In the genomic region with DNA sequence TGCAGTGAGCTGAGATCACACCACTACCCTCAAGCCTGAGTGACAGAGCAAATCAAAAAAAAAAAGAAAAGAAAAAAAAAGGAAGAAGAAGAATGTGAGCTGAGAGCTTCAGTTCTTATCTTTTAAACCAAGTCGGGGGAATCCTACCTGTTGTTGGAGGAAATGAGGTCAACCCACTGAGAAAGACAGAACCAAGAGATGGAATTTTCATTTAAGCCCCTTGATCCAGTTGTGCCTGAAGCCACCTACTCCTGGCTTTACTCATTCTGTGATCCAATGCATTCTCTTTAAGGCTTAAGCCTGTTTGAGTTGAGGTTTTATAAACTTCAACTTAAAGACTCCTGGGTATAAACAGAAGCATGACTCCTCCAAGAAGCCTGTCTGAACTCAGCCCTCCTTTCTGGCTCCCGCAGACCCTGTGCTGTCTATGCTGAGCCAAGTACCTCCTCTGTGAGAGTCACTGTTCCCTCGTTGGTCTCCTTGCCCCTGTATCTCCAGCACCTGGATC, we compare ENCODE assay signal across 11 cellular contexts. TPM values are rescaled to one million over a fixed set of nuclear protein-coding genes. Genes with fewer than 3 reads are reported as not detected.
DNase-seq lines count a peak whose midpoint lies in the region; ATAC-seq and TF ChIP-seq lines count a peak whose summit lies in the region.
"Had no signal": no experiment of that assay in that cellular context is flagged by ENCODE, and none has a peak within 500 bp of the region (broad histone marks: within the 10 kb centered on the region; RNA-seq: fewer than 3 reads in every experiment).

No MANE protein-coding gene starts in this region.

- H3K4me3 ChIP-seq in body of pancreas (no peak overlapping the region), mesodermal cell (ENCODE audit: extremely low read depth, insufficient read depth, low read length, poor library complexity, severe bottlenecking) (no peak overlapping the region), tibial artery (no peak overlapping the region)
- H3K4me3 ChIP-seq: dorsolateral prefrontal cortex had no signal

- peaks cover 17% of the 10 kb centered on the region for H3K4me1 ChIP-seq in body of pancreas
- H3K4me1 ChIP-seq in mesodermal cell (ENCODE audit: control insufficient read depth, insufficient read depth, low read length, poor library complexity, severe bottlenecking) = peaks cover 7% of the 10 kb centered on the region
- peaks cover 0 to 32% (median 27%) of the 10 kb centered on the region in 4 donors for H3K4me1 ChIP-seq in tibial artery

- 27 to 37% methylated on average over 3 of the region's 3 CpGs for WGBS in body of pancreas, 2 donors
- 72 to 88% methylated on average over 2 of the region's 3 CpGs for WGBS in mesodermal cell (ENCODE audit: insufficient coverage in 2 of 2), 2 experiments

- H3K36me3 ChIP-seq in body of pancreas (replicated peaks in 1 of 2; ENCODE audit: insufficient read depth in 1 of 2, low read depth in 2 of 2) (no peaks in the 10 kb centered on the region), mesodermal cell (ENCODE audit: control insufficient read depth, insufficient read depth, low read length) (no peaks in the 10 kb centered on the region), tibial artery (no peaks in the 10 kb centered on the region)

- ATAC-seq in body of pancreas (peak; percentile 36), GM18909 (IDR thresholded peaks at IDR 0.05; ENCODE audit: poor library complexity, unreplicated experiment) (no peak), HG02759 (IDR thresholded peaks at IDR 0.05; ENCODE audit: unreplicated experiment) (no peak)

- intact Hi-C loops in body of pancreas (cut with DNase I) (no loop called here), tibial artery (cut with DNase I; ENCODE audit: low total_unique reads) (no loop called here)

- H3K27ac ChIP-seq in body of pancreas = peak overlapping the region; percentile 27 to 81 (median 65)
- peak overlapping the region; percentile 45 for H3K27ac ChIP-seq in mesodermal cell (ENCODE audit: low read depth, low read length, severe bottlenecking)
- H3K27ac ChIP-seq in tibial artery = peak overlapping the region; percentile 13 to 33

- TF ChIP-seq CTCF in body of pancreas (IDR thresholded peaks at IDR 0.05) (no peak), tibial artery (IDR thresholded peaks at IDR 0.05) (no peak)

- DNase-seq in NOMO-1 treated with DMSO at 0.1 percent for 48 hours (lab: John Stamatoyannopoulos, UW; ENCODE audit: unreplicated experiment) = peak; percentile 22
- DNase-seq in NOMO-1 treated with dmso at 0.1 percent for 144 hours (lab: John Stamatoyannopoulos, UW; ENCODE audit: unreplicated experiment) = no peak
- DNase-seq in body of pancreas = peak in 1 of 4 donors; percentile 18
- DNase-seq in tibial artery = no peak
- DNase-seq in NCI-H1092 (lab: John Stamatoyannopoulos, UW) = no peak
- DNase-seq: retina, SW 1271 had no signal

- no peaks in the 10 kb centered on the region for H3K9me3 ChIP-seq in body of pancreas
- no peaks in the 10 kb centered on the region for H3K9me3 ChIP-seq in mesodermal cell (ENCODE audit: control insufficient read depth, low read length)
- H3K9me3 ChIP-seq in tibial artery = no peaks in the 10 kb centered on the region

- no peak for TF ChIP-seq POLR2A in body of pancreas (IDR thresholded peaks at IDR 0.05)

- no peaks in the 10 kb centered on the region for H3K27me3 ChIP-seq in body of pancreas
- no peaks in the 10 kb centered on the region for H3K27me3 ChIP-seq in tibial artery

RNA-seq across cellular contexts. Expression of gene MAP1LC3B2, which starts 32.5 kb away (rescaled TPM):
- total RNA-seq in body of pancreas = not detected
- polyA plus RNA-seq in mesodermal cell (2013, experiment 1 of 2) = 2.2 TPM
- 3.4 TPM for polyA plus RNA-seq in mesodermal cell (2013, experiment 2 of 2)
